In the genomic region with DNA sequence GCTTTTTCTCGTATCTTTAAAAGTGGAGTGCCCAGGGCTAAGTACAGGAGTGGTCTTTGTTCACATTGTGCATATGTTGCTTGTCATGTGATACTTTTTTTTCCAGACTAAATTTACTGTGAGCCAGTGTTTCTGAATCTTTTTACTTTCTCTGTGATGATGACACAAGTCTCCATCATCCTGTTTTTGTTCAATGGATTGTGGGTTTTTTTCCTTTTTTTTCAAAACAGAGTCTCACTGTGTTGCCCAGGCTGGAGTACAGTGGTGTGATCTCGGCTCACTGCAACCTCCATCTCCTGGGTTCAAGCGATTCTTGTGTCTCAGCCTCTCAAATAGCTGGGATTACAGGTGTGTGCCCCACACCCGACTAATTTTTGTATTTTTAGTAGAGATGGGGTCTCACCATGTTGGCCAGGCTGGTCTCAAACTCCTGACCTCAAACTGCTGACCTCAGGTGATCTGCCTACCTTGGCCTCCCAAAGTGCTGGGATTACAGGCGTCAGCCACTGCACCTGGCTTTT, we compare ENCODE assay signal across 6 cellular contexts. TPM values are rescaled to one million over a fixed set of nuclear protein-coding genes. Genes with fewer than 3 reads are reported as not detected.
DNase-seq lines count a peak whose midpoint lies in the region; ATAC-seq, FAIRE-seq and TF ChIP-seq lines count a peak whose summit lies in the region.
"Not testable (repeated sequence)": the region's sequence is repeated elsewhere in the genome, so short reads cannot be mapped to it uniquely, and the experiment has no call there.

No MANE protein-coding gene starts in this region.

- H3K79me2 ChIP-seq in SK-N-SH (ENCODE audit: insufficient read depth) (peaks cover 57% of the 10 kb centered on the region), K562 (ENCODE audit: control insufficient read depth, insufficient read depth, low read length) (peaks cover 23% of the 10 kb centered on the region; the same call in 2 of the 3 replicates)

- FAIRE-seq in K562 (lab: Jason Lieb, UNC), result not testable (repeated sequence)

- 62% methylated on average over 5 of the region's 5 CpGs for WGBS in SK-N-SH (ENCODE audit: low lambda C conversion rate)
- WGBS in K562 (ENCODE audit: insufficient coverage, low coverage, missing lambda C conversion rate), result 57% methylated on average over 5 of the region's 5 CpGs

- H3K36me3 ChIP-seq in HEK293 (ENCODE audit: control insufficient read depth in 2 of 2, insufficient read depth in 1 of 2, low read length in 2 of 2); K562 (ENCODE audit: control insufficient read depth, insufficient read depth, low read length): not testable (repeated sequence)
- H3K36me3 ChIP-seq in SK-N-SH (replicated peaks in 1 of 2; ENCODE audit: control insufficient read depth in 1 of 2, insufficient read depth in 2 of 2, low read length in 1 of 2), result peaks cover 0 to 20% of the 10 kb centered on the region in 2 experiments

- peak overlapping the region; percentile 72 for H3K27ac Mint-ChIP-seq in activated T-cell treated with anti-CD3 and anti-CD28 coated beads, Interleukin-2, amount 50 U/mL, for 24 hours
- peak overlapping the region; percentile 16 for H3K27ac Mint-ChIP-seq in stimulated activated memory B cell treated with anti-CD40 and anti-IgM and Interleukin-4, amounts not matched to agents 10 μg/mL and 1 μg/mL and 100 μg/mL, for 72 hours

- DNase-seq in SK-N-SH; activated T-cell treated with anti-CD3 and anti-CD28 coated beads, Interleukin-2, amount 50 U/mL, for 24 hours; K562 (ENCODE audit: extremely low read depth in 1 of 4, low spot score in 3 of 4): not testable (repeated sequence)
- peak; percentile 35 for DNase-seq in foreskin melanocyte

- not testable (repeated sequence) for BruUV-seq in K562 (replicated peaks; lab: Mats Ljungman, UMichigan)

- not testable (repeated sequence) for H3K27me3 Mint-ChIP-seq in activated T-cell treated with anti-CD3 and anti-CD28 coated beads, Interleukin-2, amount 50 U/mL, for 24 hours; stimulated activated memory B cell treated with anti-CD40 and anti-IgM and Interleukin-4, amounts not matched to agents 10 μg/mL and 1 μg/mL and 100 μg/mL, for 72 hours

- peaks cover 17% of the 10 kb centered on the region for H3F3A ChIP-seq in SK-N-SH (replicated peaks; ENCODE audit: insufficient read depth)

- POLR2A ChIA-PET in HEK293 (lab: Yijun Ruan, JAX); SK-N-SH (lab: Yijun Ruan, JAX): not testable (repeated sequence)
- POLR2A ChIA-PET in K562 (lab: Yijun Ruan, JAX), result interaction anchor here (1.5 to 2.0 kb wide), 2 partner anchors 14 to 16 kb away, joined by 3 to 4 read pairs; no protein-coding TSS in a partner anchor

- not testable (repeated sequence) for H3K4me2 ChIP-seq in SK-N-SH; K562 (ENCODE audit: insufficient read depth, low read length)

- not testable (repeated sequence) for H3K4me3 Mint-ChIP-seq in activated T-cell treated with anti-CD3 and anti-CD28 coated beads, Interleukin-2, amount 50 U/mL, for 24 hours; stimulated activated memory B cell treated with anti-CD40 and anti-IgM and Interleukin-4, amounts not matched to agents 10 μg/mL and 1 μg/mL and 100 μg/mL, for 72 hours

- TF ChIP-seq RAD21 in SK-N-SH (IDR thresholded peaks at IDR 0.05; ENCODE audit: low read length); K562 (CRISPR knock-in tag; conservative IDR thresholded peaks at IDR 0.05 in 1 of 2, IDR thresholded peaks at IDR 0.05 in 1 of 2): not testable (repeated sequence)

- not testable (repeated sequence) for H3K4me1 ChIP-seq in HEK293 (ENCODE audit: control insufficient read depth, insufficient read depth, low read length); SK-N-SH (ENCODE audit: control insufficient read depth in 1 of 2, insufficient read depth in 2 of 2, low read depth in 1 of 2, low read length in 1 of 2); K562 (replicated peaks in 1 of 2; ENCODE audit: control insufficient read depth in 2 of 2, insufficient read depth in 2 of 2, low read length in 2 of 2)

- not testable (repeated sequence) for ATAC-seq in K562; stimulated activated memory B cell treated with anti-CD40 and anti-IgM and Interleukin-4, amounts not matched to agents 10 μg/mL and 1 μg/mL and 100 μg/mL, for 72 hours

- not testable (repeated sequence) for TF ChIP-seq CTCF in HEK293 (tag by site-specific recombination; IDR thresholded peaks at IDR 0.05); SK-N-SH (IDR thresholded peaks at IDR 0.05); K562 (IDR thresholded peaks at IDR 0.05 in 2 of 3, conservative IDR thresholded peaks at IDR 0.05 in 1 of 3; ENCODE audit: insufficient read depth in 2 of 3, low read depth in 1 of 3, low read length in 3 of 3)

- H3K36me3 Mint-ChIP-seq in activated T-cell treated with anti-CD3 and anti-CD28 coated beads, Interleukin-2, amount 50 U/mL, for 24 hours (ENCODE audit: low read depth); stimulated activated memory B cell treated with anti-CD40 and anti-IgM and Interleukin-4, amounts not matched to agents 10 μg/mL and 1 μg/mL and 100 μg/mL, for 72 hours: not testable (repeated sequence)

- not testable (repeated sequence) for TF ChIP-seq EP300 in SK-N-SH (IDR thresholded peaks at IDR 0.05; ENCODE audit: borderline replicate concordance in 1 of 2, low read depth in 1 of 2, low read length in 1 of 2); K562 (IDR thresholded peaks at IDR 0.05; ENCODE audit: low read length)

- TF ChIP-seq POLR2A in K562 (conservative IDR thresholded peaks at IDR 0.05), result not testable (repeated sequence)

- intact Hi-C loops in K562 (cut with micrococcal nuclease), result loop anchor here (5.0 kb wide), 1 partner anchor 144 kb away; no protein-coding TSS in a partner anchor

- not testable (repeated sequence) for H3K27me3 ChIP-seq in SK-N-SH (ENCODE audit: insufficient read depth); K562 (ENCODE audit: control insufficient read depth in 2 of 2, insufficient read depth in 2 of 2, low read length in 2 of 2)

- H4K20me1 ChIP-seq in SK-N-SH (ENCODE audit: insufficient read depth); K562 (replicated peaks; ENCODE audit: control insufficient read depth, insufficient read depth, low read length): not testable (repeated sequence)

- H3K9me3 ChIP-seq in HEK293 (ENCODE audit: control insufficient read depth, insufficient read depth, low read depth, low read length); SK-N-SH; K562 (replicated peaks; ENCODE audit: control insufficient read depth, insufficient read depth, low read depth, low read length): not testable (repeated sequence)

- H3K4me1 Mint-ChIP-seq in activated T-cell treated with anti-CD3 and anti-CD28 coated beads, Interleukin-2, amount 50 U/mL, for 24 hours (ENCODE audit: low read depth), result peaks cover 44% of the 10 kb centered on the region
- H3K4me1 Mint-ChIP-seq in stimulated activated memory B cell treated with anti-CD40 and anti-IgM and Interleukin-4, amounts not matched to agents 10 μg/mL and 1 μg/mL and 100 μg/mL, for 72 hours, result peaks cover 16% of the 10 kb centered on the region

- CTCF ChIA-PET in HEK293 (lab: Yijun Ruan, JAX) (interaction anchor here (1.0 to 2.4 kb wide), 3 partner anchors 13 to 268 kb away, joined by 4 to 13 read pairs (median 6); partner anchors contain the start of gene STRIP2), SK-N-SH (lab: Yijun Ruan, JAX) (interaction anchor here (0.8 to 13.6 kb wide), 9 partner anchors 11 to 417 kb away, joined by 3 to 214 read pairs (median 6); partner anchors contain the start of gene NRF1), K562 (lab: Yijun Ruan, JAX; ENCODE audit: low intra/inter-chr PET ratio) (interaction anchor here (0.7 to 1.9 kb wide), 8 partner anchors 23 to 418 kb away, joined by 3 to 7 read pairs (median 4); no protein-coding TSS in a partner anchor)

- not testable (repeated sequence) for H3K4me3 ChIP-seq in HEK293 (ENCODE audit: low read depth, low read length); SK-N-SH (ENCODE audit: low read depth in 2 of 2, low read length in 1 of 2); K562

- 0 out of 2 replicates have a peak overlapping the region, but pooled peaks have one; percentile 0 for H3K9ac ChIP-seq in SK-N-SH
- H3K9ac ChIP-seq in K562 (ENCODE audit: insufficient read depth in 1 of 2, low read depth in 2 of 2, low read length in 2 of 2), result not testable (repeated sequence)

- not testable (repeated sequence) for H3K27ac ChIP-seq in HEK293 (ENCODE audit: extremely low read depth, low read depth, low read length); SK-N-SH (ENCODE audit: low read depth in 2 of 2, low read length in 1 of 2); K562 (ENCODE audit: extremely low read depth, low read depth, low read length)

- not testable (repeated sequence) for H2AFZ ChIP-seq in SK-N-SH (ENCODE audit: low read depth); K562 (ENCODE audit: low read depth, low read length)

- H3K9me1 ChIP-seq in K562 (ENCODE audit: control insufficient read depth, insufficient read depth, low read length), result not testable (repeated sequence)

- not testable (repeated sequence) for H3K9me3 Mint-ChIP-seq in activated T-cell treated with anti-CD3 and anti-CD28 coated beads, Interleukin-2, amount 50 U/mL, for 24 hours; stimulated activated memory B cell treated with anti-CD40 and anti-IgM and Interleukin-4, amounts not matched to agents 10 μg/mL and 1 μg/mL and 100 μg/mL, for 72 hours

- not testable (repeated sequence) for H3K9me2 ChIP-seq in SK-N-SH

- in situ Hi-C loops in K562 (cut with MboI), result loop anchor here (25.0 kb wide), 1 partner anchor 274 kb away; no protein-coding TSS in a partner anchor

RNA-seq across cellular contexts. Expression of gene NRF1, which starts 24.6 kb away (rescaled TPM):
- polyA plus RNA-seq in SK-N-SH (2012; rRNA removed) (10.9 and 16.9 TPM in 2 replicates), K562 (2011; rRNA removed) (28.8 and 29.4 TPM in 2 replicates), K562 (2014; fragmentation: Illumina TruSeq; extraction: Trizol) (19.9 and 24.3 TPM in 2 replicates), K562 (2014; fragmentation: Nextera tagmentation; extraction: Ambion mirVana) (1 to 10 TPM; 8.6 to 8.9 TPM), K562 (2014; rRNA removed) (20.8 and 25.0 TPM in 2 replicates)
- 6.8 and 10.2 TPM in 2 replicates for polyA plus RNA-seq in SK-N-SH (2012; cell fraction: cytosol; rRNA removed)
- polyA plus RNA-seq in SK-N-SH (2012; cell fraction: nucleus; rRNA removed), result 34.0 and 53.6 TPM in 2 replicates
- total RNA-seq in K562 (2011; cell fraction: chromatin; rRNA removed; ENCODE audit: low replicate concordance), result 82.6 and 84.4 TPM in 2 replicates
- total RNA-seq in K562 (2011; cell fraction: nucleolus; rRNA removed), result 37.0 and 42.8 TPM in 2 replicates
- 60.8 and 84.7 TPM in 2 replicates for total RNA-seq in K562 (2011; cell fraction: nucleoplasm; rRNA removed)
- total RNA-seq in K562 (2014; rRNA removed) (16.2 and 17.5 TPM in 2 replicates), K562 (2014; rRNA removed; fragmentation: Illumina TruSeq; extraction: Trizol) (17.8 and 18.5 TPM in 2 replicates), K562 (2015; rRNA removed; fragmentation: Illumina TruSeq; extraction: Trizol) (17.6 and 20.3 TPM in 2 replicates), K562 (2021) (20.9 and 22.6 TPM in 2 replicates)
- 20.4 and 25.5 TPM in 2 replicates for polyA plus RNA-seq in K562 (2011; cell fraction: cytosol; rRNA removed)
- 31.6 and 40.0 TPM in 2 replicates for polyA plus RNA-seq in K562 (2011; cell fraction: nucleus; rRNA removed)
- 13.5 and 18.1 TPM in 2 replicates for polyA plus RNA-seq in K562 (2012)
- polyA minus RNA-seq in K562 (2011; rRNA and poly(A)+ RNA removed), result 44.2 and 48.6 TPM in 2 replicates
- 16.7 and 17.8 TPM in 2 replicates for polyA minus RNA-seq in K562 (2011; cell fraction: cytosol; rRNA and poly(A)+ RNA removed)
- polyA minus RNA-seq in K562 (2011; cell fraction: nucleus; rRNA and poly(A)+ RNA removed), result 24.8 and 35.5 TPM in 2 replicates
